ENCODE assay signal across 2 cellular contexts in the genomic region with DNA sequence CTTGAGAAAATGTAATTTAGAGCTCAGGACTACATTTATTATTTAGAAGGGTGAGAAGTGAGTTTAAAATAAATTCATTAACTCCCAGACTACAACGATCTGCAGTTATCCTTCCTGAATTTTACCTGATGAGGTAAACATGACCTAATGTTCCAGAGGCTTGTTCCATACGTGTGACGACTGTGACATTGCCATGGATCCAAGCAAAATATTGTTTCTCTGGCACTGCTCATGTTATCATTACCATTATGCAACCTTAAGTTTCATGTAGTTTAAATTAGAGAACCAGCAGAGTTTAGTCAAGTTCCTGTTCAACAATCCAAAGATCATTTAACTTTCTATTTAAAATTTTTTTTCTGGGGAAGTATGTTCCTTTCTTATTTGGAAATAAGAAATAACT.
TF ChIP-seq lines count a peak whose summit lies in the region.

No MANE protein-coding gene starts in this region.

TF ChIP-seq in liver, 16 proteins besides CTCF, POLR2A, EP300 and RAD21 (continued from another document):
- TF ChIP-seq, protein P1, sequence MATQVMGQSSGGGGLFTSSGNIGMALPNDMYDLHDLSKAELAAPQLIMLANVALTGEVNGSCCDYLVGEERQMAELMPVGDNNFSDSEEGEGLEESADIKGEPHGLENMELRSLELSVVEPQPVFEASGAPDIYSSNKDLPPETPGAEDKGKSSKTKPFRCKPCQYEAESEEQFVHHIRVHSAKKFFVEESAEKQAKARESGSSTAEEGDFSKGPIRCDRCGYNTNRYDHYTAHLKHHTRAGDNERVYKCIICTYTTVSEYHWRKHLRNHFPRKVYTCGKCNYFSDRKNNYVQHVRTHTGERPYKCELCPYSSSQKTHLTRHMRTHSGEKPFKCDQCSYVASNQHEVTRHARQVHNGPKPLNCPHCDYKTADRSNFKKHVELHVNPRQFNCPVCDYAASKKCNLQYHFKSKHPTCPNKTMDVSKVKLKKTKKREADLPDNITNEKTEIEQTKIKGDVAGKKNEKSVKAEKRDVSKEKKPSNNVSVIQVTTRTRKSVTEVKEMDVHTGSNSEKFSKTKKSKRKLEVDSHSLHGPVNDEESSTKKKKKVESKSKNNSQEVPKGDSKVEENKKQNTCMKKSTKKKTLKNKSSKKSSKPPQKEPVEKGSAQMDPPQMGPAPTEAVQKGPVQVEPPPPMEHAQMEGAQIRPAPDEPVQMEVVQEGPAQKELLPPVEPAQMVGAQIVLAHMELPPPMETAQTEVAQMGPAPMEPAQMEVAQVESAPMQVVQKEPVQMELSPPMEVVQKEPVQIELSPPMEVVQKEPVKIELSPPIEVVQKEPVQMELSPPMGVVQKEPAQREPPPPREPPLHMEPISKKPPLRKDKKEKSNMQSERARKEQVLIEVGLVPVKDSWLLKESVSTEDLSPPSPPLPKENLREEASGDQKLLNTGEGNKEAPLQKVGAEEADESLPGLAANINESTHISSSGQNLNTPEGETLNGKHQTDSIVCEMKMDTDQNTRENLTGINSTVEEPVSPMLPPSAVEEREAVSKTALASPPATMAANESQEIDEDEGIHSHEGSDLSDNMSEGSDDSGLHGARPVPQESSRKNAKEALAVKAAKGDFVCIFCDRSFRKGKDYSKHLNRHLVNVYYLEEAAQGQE (IDR thresholded peaks at IDR 0.05) = no peak
- TF ChIP-seq, protein P2, sequence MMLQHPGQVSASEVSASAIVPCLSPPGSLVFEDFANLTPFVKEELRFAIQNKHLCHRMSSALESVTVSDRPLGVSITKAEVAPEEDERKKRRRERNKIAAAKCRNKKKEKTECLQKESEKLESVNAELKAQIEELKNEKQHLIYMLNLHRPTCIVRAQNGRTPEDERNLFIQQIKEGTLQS (IDR thresholded peaks at IDR 0.05) = no peak
- TF ChIP-seq, protein P3, sequence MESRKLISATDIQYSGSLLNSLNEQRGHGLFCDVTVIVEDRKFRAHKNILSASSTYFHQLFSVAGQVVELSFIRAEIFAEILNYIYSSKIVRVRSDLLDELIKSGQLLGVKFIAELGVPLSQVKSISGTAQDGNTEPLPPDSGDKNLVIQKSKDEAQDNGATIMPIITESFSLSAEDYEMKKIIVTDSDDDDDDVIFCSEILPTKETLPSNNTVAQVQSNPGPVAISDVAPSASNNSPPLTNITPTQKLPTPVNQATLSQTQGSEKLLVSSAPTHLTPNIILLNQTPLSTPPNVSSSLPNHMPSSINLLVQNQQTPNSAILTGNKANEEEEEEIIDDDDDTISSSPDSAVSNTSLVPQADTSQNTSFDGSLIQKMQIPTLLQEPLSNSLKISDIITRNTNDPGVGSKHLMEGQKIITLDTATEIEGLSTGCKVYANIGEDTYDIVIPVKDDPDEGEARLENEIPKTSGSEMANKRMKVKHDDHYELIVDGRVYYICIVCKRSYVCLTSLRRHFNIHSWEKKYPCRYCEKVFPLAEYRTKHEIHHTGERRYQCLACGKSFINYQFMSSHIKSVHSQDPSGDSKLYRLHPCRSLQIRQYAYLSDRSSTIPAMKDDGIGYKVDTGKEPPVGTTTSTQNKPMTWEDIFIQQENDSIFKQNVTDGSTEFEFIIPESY (IDR thresholded peaks at IDR 0.05) = no peak
- TF ChIP-seq SP1 (IDR thresholded peaks at IDR 0.05) = peak; percentile 53
- peak in 1 of 2 donors; percentile 24 for TF ChIP-seq GABPA (IDR thresholded peaks at IDR 0.05 in 1 of 2, conservative IDR thresholded peaks at IDR 0.05 in 1 of 2)
- no peak for TF ChIP-seq NR2F2 (IDR thresholded peaks at IDR 0.05)
- TF ChIP-seq RXRA (IDR thresholded peaks at IDR 0.05) = peak; percentile 28 to 74
- TF ChIP-seq FOXA2 (IDR thresholded peaks at IDR 0.05) = peak; percentile 26
- no peak for TF ChIP-seq TAF1 (conservative IDR thresholded peaks at IDR 0.05)
- peak; percentile 30 to 68 for TF ChIP-seq HNF4A (conservative IDR thresholded peaks at IDR 0.05)
- TF ChIP-seq FOXA1 (IDR thresholded peaks at IDR 0.05) = no peak

TF ChIP-seq in HepG2, 621 proteins besides CTCF, POLR2A, EP300 and RAD21 (continued from another document):
- TF ChIP-seq HOXA3 (CRISPR knock-in tag; IDR thresholded peaks at IDR 0.05) (no peak), TBX3 (IDR thresholded peaks at IDR 0.05; ENCODE audit: borderline replicate concordance) (no peak), DR1 (CRISPR knock-in tag; IDR thresholded peaks at IDR 0.05) (no peak)
